11 cellular contexts compared by ENCODE assay signal in the genomic region with DNA sequence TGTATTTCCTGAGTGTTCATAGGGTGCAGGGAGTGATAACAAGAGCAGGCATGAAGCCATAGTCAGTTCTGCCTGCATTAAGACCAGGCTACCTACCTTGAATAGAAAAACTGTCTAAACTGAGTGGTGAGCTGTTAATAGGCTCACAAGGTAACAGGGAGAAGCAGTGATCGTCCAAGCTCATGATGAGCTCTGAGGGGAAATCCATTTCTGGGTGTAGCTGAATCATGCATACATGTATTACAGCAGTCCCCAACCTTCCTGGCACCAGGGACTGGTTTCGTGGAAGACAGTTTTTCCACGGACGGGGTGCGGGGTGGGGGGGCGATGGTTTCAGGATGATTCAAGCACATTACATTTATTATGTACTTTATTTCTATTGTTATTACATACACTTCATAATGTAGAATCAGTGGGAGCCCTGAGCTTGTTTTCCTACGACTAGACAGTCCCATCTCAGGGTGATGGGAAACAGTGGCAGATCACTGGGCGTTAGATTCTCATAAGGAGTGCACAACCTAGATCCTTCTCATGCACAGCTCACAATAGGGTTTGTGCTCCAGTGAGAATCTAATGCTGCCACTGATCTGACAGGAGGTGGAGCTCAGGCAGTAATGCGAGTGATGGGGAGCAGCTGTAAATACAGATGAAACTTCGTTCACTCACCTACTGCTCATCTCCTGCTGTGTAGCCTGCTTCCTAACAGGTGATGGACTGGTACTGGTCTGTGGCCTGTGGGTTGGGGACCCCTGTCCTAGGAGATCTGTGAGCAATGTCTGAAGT.
DNase-seq lines count a peak whose midpoint lies in the region; ATAC-seq, FAIRE-seq and TF ChIP-seq lines count a peak whose summit lies in the region.
"Had no signal": no experiment of that assay in that cellular context is flagged by ENCODE, and none has a peak within 500 bp of the region (broad histone marks: within the 10 kb centered on the region; RNA-seq: fewer than 3 reads in every experiment).

No MANE protein-coding gene starts in this region.

- ATAC-seq in GM18907 (IDR thresholded peaks at IDR 0.05; ENCODE audit: unreplicated experiment) = peak; percentile 49
- ATAC-seq in HG03159 (IDR thresholded peaks at IDR 0.05; ENCODE audit: unreplicated experiment) = peak; percentile 25
- ATAC-seq in pancreas = no peak

- H3K27me3 ChIP-seq in pancreas = no peaks in the 10 kb centered on the region
- H3K27me3 ChIP-seq: ovary had no signal

- H3K36me3 ChIP-seq in pancreas = no peaks in the 10 kb centered on the region
- H3K36me3 ChIP-seq: ovary had no signal

- peaks cover 0 to 7% (median 3%) of the 10 kb centered on the region in 3 donors for H3K4me1 ChIP-seq in pancreas

- H3K4me3 ChIP-seq in pancreas = no peak overlapping the region
- H3K4me3 ChIP-seq: ovary, SK-N-MC had no signal

- no peak for TF ChIP-seq CTCF in pancreas (IDR thresholded peaks at IDR 0.05)

- intact Hi-C loops in pancreas (cut with DNase I) = no loop called here

- WGBS in pancreas, 2 donors = 93 to 96% methylated on average over 10 of the region's 10 CpGs

- H3K27ac ChIP-seq in pancreas = no peak overlapping the region
- H3K27ac ChIP-seq: ovary, SK-N-MC had no signal

- H3K9me3 ChIP-seq in pancreas = no peaks in the 10 kb centered on the region
- H3K9me3 ChIP-seq: ovary had no signal

- FAIRE-seq in GM12892 (lab: Jason Lieb, UNC) (no peak), pancreas (lab: Jason Lieb, UNC) (no peak)
- FAIRE-seq: bronchial epithelial cell had no signal

- DNase-seq in activated T-cell treated with anti-CD3 and anti-CD28 coated beads for 24 hours (ENCODE audit: low read depth) = peak; percentile 63
- DNase-seq in stimulated activated CD4-positive, alpha-beta T cell treated with anti-CD3 and anti-CD28 coated beads, Interleukin-4, amount 100 ng/mL, for 48 hours (ENCODE audit: low read depth in 2 of 2) = peak; percentile 45 to 69
- no peak for DNase-seq in ecto neural progenitor cell (ENCODE audit: low spot score)
- no peak for DNase-seq in GM12892 (ENCODE audit: insufficient read length)
- DNase-seq in pancreas = no peak
- DNase-seq in NCI-H748 (lab: John Stamatoyannopoulos, UW; ENCODE audit: unreplicated experiment) = no peak
- DNase-seq: ovary had no signal

- TF ChIP-seq POLR2A in GM12892 (IDR thresholded peaks at IDR 0.05; ENCODE audit: low read depth, low read length) = no peak

Comparison
In these comparisons a context has a peak if more than half of its experiments do, and no peak if none do; other contexts are left out.
1. ATAC-seq: peak in GM18907 (single experiment) and HG03159 (single experiment); none in pancreas (0 of 4).
2. DNase-seq: peak in activated T-cell treated with anti-CD3 and anti-CD28 coated beads for 24 hours (single experiment) and stimulated activated CD4-positive, alpha-beta T cell treated with anti-CD3 and anti-CD28 coated beads, Interleukin-4, amount 100 ng/mL, for 48 hours (2 of 2); none in ecto neural progenitor cell (single experiment), GM12892 (single experiment), pancreas (0 of 6) and NCI-H748 (single experiment).